Comparison of ENCODE assay signal across 8 cellular contexts in the genomic region with DNA sequence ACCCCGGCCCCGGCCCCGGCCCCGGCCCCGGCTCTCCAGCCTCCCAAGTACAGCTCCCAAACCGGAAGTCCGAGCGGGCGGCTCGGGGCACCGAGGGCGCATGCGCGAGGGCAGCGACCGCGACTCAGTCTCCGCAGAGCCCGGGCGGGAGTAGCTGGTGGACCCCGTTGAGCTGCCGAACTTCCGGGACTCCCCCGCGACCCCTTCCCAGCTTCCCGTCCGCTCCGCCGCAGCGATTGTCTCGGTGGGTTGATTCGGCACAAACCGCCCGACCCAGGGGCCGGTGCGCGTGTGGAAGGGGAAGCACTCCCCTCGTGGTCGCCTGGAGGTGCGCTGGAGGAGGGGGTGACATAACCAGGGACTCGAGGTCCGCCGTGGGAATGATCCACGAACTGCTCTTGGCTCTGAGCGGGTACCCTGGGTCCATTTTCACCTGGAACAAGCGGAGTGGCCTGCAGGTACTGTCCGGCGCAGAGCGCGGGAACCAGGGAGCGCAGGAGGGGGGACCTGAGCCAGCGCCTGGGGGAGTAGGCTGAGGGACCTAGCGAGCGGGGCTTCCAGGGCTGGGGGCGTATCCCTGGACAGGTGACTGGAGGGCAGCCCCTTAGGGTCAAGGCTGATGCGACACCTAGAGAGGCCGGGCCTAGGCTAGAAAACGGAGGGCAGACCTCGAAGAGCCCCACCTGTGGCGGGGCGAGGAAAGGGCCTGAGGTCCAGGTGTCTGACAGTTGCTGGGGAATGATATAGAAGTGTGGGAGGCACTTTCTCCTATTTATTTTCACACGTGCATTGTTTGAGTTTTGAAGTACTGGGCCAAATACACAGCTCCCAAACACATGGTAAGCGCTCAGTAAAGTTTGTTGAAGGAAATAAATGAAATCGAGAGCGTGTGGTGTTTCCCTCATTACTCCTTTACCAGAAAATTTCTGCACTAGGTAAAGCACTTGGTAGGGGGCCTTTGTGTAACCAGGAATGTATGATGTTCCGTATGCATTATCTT. TPM values are rescaled to one million over a fixed set of nuclear protein-coding genes. Genes with fewer than 3 reads are reported as not detected.
DNase-seq lines count a peak whose midpoint lies in the region; ATAC-seq, FAIRE-seq and TF ChIP-seq lines count a peak whose summit lies in the region.

A gene with protein sequence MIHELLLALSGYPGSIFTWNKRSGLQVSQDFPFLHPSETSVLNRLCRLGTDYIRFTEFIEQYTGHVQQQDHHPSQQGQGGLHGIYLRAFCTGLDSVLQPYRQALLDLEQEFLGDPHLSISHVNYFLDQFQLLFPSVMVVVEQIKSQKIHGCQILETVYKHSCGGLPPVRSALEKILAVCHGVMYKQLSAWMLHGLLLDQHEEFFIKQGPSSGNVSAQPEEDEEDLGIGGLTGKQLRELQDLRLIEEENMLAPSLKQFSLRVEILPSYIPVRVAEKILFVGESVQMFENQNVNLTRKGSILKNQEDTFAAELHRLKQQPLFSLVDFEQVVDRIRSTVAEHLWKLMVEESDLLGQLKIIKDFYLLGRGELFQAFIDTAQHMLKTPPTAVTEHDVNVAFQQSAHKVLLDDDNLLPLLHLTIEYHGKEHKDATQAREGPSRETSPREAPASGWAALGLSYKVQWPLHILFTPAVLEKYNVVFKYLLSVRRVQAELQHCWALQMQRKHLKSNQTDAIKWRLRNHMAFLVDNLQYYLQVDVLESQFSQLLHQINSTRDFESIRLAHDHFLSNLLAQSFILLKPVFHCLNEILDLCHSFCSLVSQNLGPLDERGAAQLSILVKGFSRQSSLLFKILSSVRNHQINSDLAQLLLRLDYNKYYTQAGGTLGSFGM (plus strand): TSS at position 127 of the 1,000 bp plus-strand sequence. CDS start 254 bp downstream, at position 381.
A gene (minus strand): TSS at position 69 of the 1,000 bp plus-strand sequence. CDS start 1,130 bp downstream, outside the sequence.

- ATAC-seq in HG02798 (IDR thresholded peaks at IDR 0.05; ENCODE audit: poor library complexity, unreplicated experiment) (peak; percentile 88), GM12878 (peak; percentile 91), GM18517 (IDR thresholded peaks at IDR 0.05; ENCODE audit: unreplicated experiment) (no peak)

- TF ChIP-seq POLR2A in GM12892 (IDR thresholded peaks at IDR 0.05; ENCODE audit: low read depth, low read length) (peak; percentile 80; the same call in 1 of the 2 replicates), GM12878 (IDR thresholded peaks at IDR 0.05; ENCODE audit: low read depth, low read length) (peak; percentile 92), sigmoid colon (IDR thresholded peaks at IDR 0.05) (no peak)

- WGBS in GM12878 (ENCODE audit: insufficient coverage, insufficient replicate concordance, low lambda C conversion rate, missing lambda C conversion rate) = under 1% methylated on average over 52 of the region's 66 CpGs
- WGBS in sigmoid colon, 2 donors = 1 to 2% methylated on average over 66 of the region's 66 CpGs

- H3K36me3 ChIP-seq in GM12878 (ENCODE audit: control insufficient read depth in 2 of 2, insufficient read depth in 2 of 2, low read length in 1 of 2) (0 out of 4 replicates have a peak, but pooled peaks cover 0 to 1% of the 10 kb centered on the region in 2 experiments), sigmoid colon (peaks cover 2 to 12% (median 8%) of the 10 kb centered on the region in 4 donors)

- SMC1A ChIA-PET in GM12878 (lab: Charles Lee; ENCODE audit: uncharacterized antibody, unreplicated experiment) = interaction anchor here (0.7 to 2.4 kb wide), 7 partner anchors 9 to 144 kb away, joined by 3 to 6 read pairs (median 3); no protein-coding TSS in a partner anchor

- TSS peak; percentile 69 for BruUV-seq in GM12878 (replicated peaks; lab: Mats Ljungman, UMichigan)

- H3K27ac ChIP-seq in GM12878 (ENCODE audit: control insufficient read depth, insufficient read depth) = peak within 1 kb of the TSS; percentile 76
- peak within 1 kb of the TSS; percentile 78 to 82 (median 80) for H3K27ac ChIP-seq in sigmoid colon

- POLR2A ChIA-PET in GM12878 (lab: Charles Lee) = interaction anchor here (0.6 to 1.7 kb wide), 6 partner anchors 11 to 990 kb away, joined by 3 to 6 read pairs (median 4); no protein-coding TSS in a partner anchor

- TF ChIP-seq CTCF in GM12878 (IDR thresholded peaks at IDR 0.05 in 2 of 3, conservative IDR thresholded peaks at IDR 0.05 in 1 of 3; ENCODE audit: control insufficient read depth in 2 of 3, extremely low read depth in 1 of 3, insufficient read depth in 1 of 3, low read depth in 3 of 3, low read length in 3 of 3) (peak; percentile 47 to 69 (median 49); a peak in 5 of 6 replicates), sigmoid colon (IDR thresholded peaks at IDR 0.05) (peak in 1 of 4 experiments; percentile 12)

- TF ChIP-seq RAD21 in GM12878 (IDR thresholded peaks at IDR 0.05; ENCODE audit: insufficient read depth, low read depth, low read length) = no peak

- CTCF ChIA-PET in GM12878 (lab: Yijun Ruan, JAX) = interaction anchor here (0.6 to 7.1 kb wide), 23 partner anchors 7 to 399 kb away, joined by 3 to 51 read pairs (median 4); a partner anchor contains a TSS

- TF ChIP-seq EP300 in GM12878 (IDR thresholded peaks at IDR 0.05; ENCODE audit: borderline replicate concordance in 1 of 2, control insufficient read depth in 1 of 2, low read depth in 2 of 2, low read length in 2 of 2) (no peak), sigmoid colon (IDR thresholded peaks at IDR 0.05) (no peak)

- H3K9me3 ChIP-seq in GM12878 (replicated peaks; ENCODE audit: control insufficient read depth, insufficient read depth, low read length) (no peaks in the 10 kb centered on the region; the same call in 2 of the 3 replicates), sigmoid colon (no peaks in the 10 kb centered on the region)

- H3K79me2 ChIP-seq in GM12878 (ENCODE audit: control insufficient read depth, insufficient read depth, low read length) = peaks cover 41% of the 10 kb centered on the region

- no peaks in the 10 kb centered on the region for H4K20me1 ChIP-seq in GM12878 (ENCODE audit: control insufficient read depth, insufficient read depth)

- in situ Hi-C loops in GM12878 (cut with MboI) = no loop called here

- intact Hi-C loops in GM12878 (cut with micrococcal nuclease; ENCODE audit: unreplicated experiment) (no loop called here), sigmoid colon (cut with DNase I) (no loop called here)

- no peaks in the 10 kb centered on the region for H3K27me3 ChIP-seq in GM12878 (replicated peaks in 1 of 2; ENCODE audit: control insufficient read depth in 2 of 2, insufficient read depth in 2 of 2, low read length in 1 of 2)
- H3K27me3 ChIP-seq in sigmoid colon = no peaks in the 10 kb centered on the region

- peak within 1 kb of the TSS; percentile 96 for H3K4me2 ChIP-seq in GM12878 (ENCODE audit: control insufficient read depth, insufficient read depth)

- H3K9ac ChIP-seq in GM12878 (ENCODE audit: control insufficient read depth, insufficient read depth, low read length) = peak within 1 kb of the TSS; percentile 75

- DNase-seq in GM12892 (ENCODE audit: insufficient read length) (peak; percentile 91), NCI-H1930 (lab: John Stamatoyannopoulos, UW) (peak; percentile 55 to 78), T1000 (lab: John Stamatoyannopoulos, UW) (peak; percentile 56), GM12878 (ENCODE audit: low read depth, low spot score) (peak; percentile 34), iPS DF 19.7 (ENCODE audit: low read depth, low spot score) (peak; percentile 54), sigmoid colon (peak; percentile 89)

- peak; percentile 94 for FAIRE-seq in GM12892 (lab: Jason Lieb, UNC)
- peak; percentile 78 for FAIRE-seq in GM12878 (lab: Jason Lieb, UNC)

- H3K4me1 ChIP-seq in GM12878 (ENCODE audit: control insufficient read depth, insufficient read depth, low read length) (peaks cover 8% of the 10 kb centered on the region), sigmoid colon (peaks cover 0 to 34% (median 27%) of the 10 kb centered on the region in 4 donors)

- RAD21 ChIA-PET in GM12878 (lab: Charles Lee; ENCODE audit: unreplicated experiment) = interaction anchor here (0.9 to 1.7 kb wide), 2 partner anchors 146 to 406 kb away, joined by 3 to 4 read pairs; a partner anchor contains a TSS

- H2AFZ ChIP-seq in GM12878 (ENCODE audit: control insufficient read depth, low read depth, low read length) = peak within 1 kb of the TSS; percentile 97

- H3K4me3 ChIP-seq in GM12878 (peak within 1 kb of the TSS; percentile 97), sigmoid colon (peak within 1 kb of the TSS; percentile 77 to 93 (median 82))

RNA-seq across cellular contexts. Expression of the first gene that starts in this region (rescaled TPM):
- 14.0 TPM for polyA plus RNA-seq in GM12892 (2012; ENCODE audit: missing spikeins)
- total RNA-seq in GM12878 (2013; cell fraction: nucleolus; rRNA removed) = 75.7 and 85.5 TPM in 2 replicates
- 22.9 and 28.9 TPM in 2 replicates for total RNA-seq in GM12878 (2014; rRNA removed)
- 15.0 and 17.8 TPM in 2 replicates for total RNA-seq in GM12878 (2014; rRNA removed; fragmentation: Illumina TruSeq; extraction: Trizol)
- total RNA-seq in GM12878 (2021) = 26.1 and 27.3 TPM in 2 replicates
- polyA plus RNA-seq in GM12878 (2011; ENCODE audit: low read depth) = 9.5 TPM
- 27.2 and 27.5 TPM in 2 replicates for polyA plus RNA-seq in GM12878 (2011; rRNA removed)
- polyA plus RNA-seq in GM12878 (2011; cell fraction: cytosol; rRNA removed) = 22.2 and 22.9 TPM in 2 replicates
- 27.2 and 33.6 TPM in 2 replicates for polyA plus RNA-seq in GM12878 (2011; cell fraction: nucleus; rRNA removed)
- 10.2 and 11.6 TPM in 2 replicates for polyA plus RNA-seq in GM12878 (2012)
- 22.3 and 24.7 TPM in 2 replicates for polyA plus RNA-seq in GM12878 (2014; fragmentation: Illumina TruSeq; extraction: Trizol)
- polyA plus RNA-seq in GM12878 (2014; fragmentation: Nextera tagmentation; extraction: Ambion mirVana) = 1 to 10 TPM; 6.3 to 8.0 TPM
- polyA plus RNA-seq in GM12878 (2014; rRNA removed) = 18.3 and 21.2 TPM in 2 replicates
- polyA plus RNA-seq in GM12878 (2016; fragmentation: Nextera tagmentation; extraction: Ambion mirVana) = 10 to 100 TPM; 34.7 to 39.1 TPM
- polyA minus RNA-seq in GM12878 (2011; rRNA and poly(A)+ RNA removed) = 37.2 and 38.1 TPM in 2 replicates
- polyA minus RNA-seq in GM12878 (2011; cell fraction: cytosol; rRNA and poly(A)+ RNA removed) = 17.0 and 21.8 TPM in 2 replicates
- 29.6 and 49.8 TPM in 2 replicates for polyA minus RNA-seq in GM12878 (2011; cell fraction: nucleus; rRNA and poly(A)+ RNA removed)
- 10 to 100 TPM; 10.2 to 14.6 (median 12.1) TPM for total RNA-seq in sigmoid colon
- polyA plus RNA-seq in sigmoid colon = 10 to 100 TPM in 1 of 3 donors, 1 to 10 TPM in 2; 1.8 to 11.2 (median 2.5) TPM

RNA-seq across cellular contexts. Expression of the second gene that starts in this region (rescaled TPM):
- 12.2 TPM for polyA plus RNA-seq in GM12892 (2012; ENCODE audit: missing spikeins)
- 39.9 and 41.7 TPM in 2 replicates for total RNA-seq in GM12878 (2013; cell fraction: nucleolus; rRNA removed)
- total RNA-seq in GM12878 (2014; rRNA removed) (22.4 and 24.8 TPM in 2 replicates), GM12878 (2014; rRNA removed; fragmentation: Illumina TruSeq; extraction: Trizol) (17.9 TPM in 2 replicates), GM12878 (2021) (26.0 and 26.9 TPM in 2 replicates), sigmoid colon (10 to 100 TPM; 14.6 to 19.7 (median 19.7) TPM)
- polyA plus RNA-seq in GM12878 (2011; ENCODE audit: low read depth) = 6.0 TPM
- polyA plus RNA-seq in GM12878 (2011; rRNA removed) (13.6 and 13.7 TPM in 2 replicates), GM12878 (2014; fragmentation: Illumina TruSeq; extraction: Trizol) (15.6 and 17.0 TPM in 2 replicates), GM12878 (2014; fragmentation: Nextera tagmentation; extraction: Ambion mirVana) (1 to 10 TPM; 1.7 to 2.3 TPM), GM12878 (2014; rRNA removed) (18.1 and 19.4 TPM in 2 replicates), GM12878 (2016; fragmentation: Nextera tagmentation; extraction: Ambion mirVana) (10 to 100 TPM; 10.1 to 12.3 TPM), sigmoid colon (10 to 100 TPM in 1 of 3 donors, 1 to 10 TPM in 2; 6.0 to 11.1 (median 6.9) TPM)
- polyA plus RNA-seq in GM12878 (2011; cell fraction: cytosol; rRNA removed) = 10.4 and 11.0 TPM in 2 replicates
- polyA plus RNA-seq in GM12878 (2011; cell fraction: nucleus; rRNA removed) = 14.7 and 21.3 TPM in 2 replicates
- 10.5 and 10.9 TPM in 2 replicates for polyA plus RNA-seq in GM12878 (2012)
- 14.8 and 18.2 TPM in 2 replicates for polyA minus RNA-seq in GM12878 (2011; rRNA and poly(A)+ RNA removed)
- 8.2 and 9.7 TPM in 2 replicates for polyA minus RNA-seq in GM12878 (2011; cell fraction: cytosol; rRNA and poly(A)+ RNA removed)
- polyA minus RNA-seq in GM12878 (2011; cell fraction: nucleus; rRNA and poly(A)+ RNA removed) = 13.3 and 18.7 TPM in 2 replicates

Comparison
In these comparisons a context has a peak if more than half of its experiments do, and no peak if none do; other contexts are left out.
1. DNase-seq: peak in every context shown above with its lines; median percentile 91 in GM12892; 89 in sigmoid colon; 66 in NCI-H1930; 56 in T1000; 54 in iPS DF 19.7; 34 in GM12878.
2. POLR2A ChIP-seq: peak in GM12892 (single experiment) and GM12878 (single experiment); none in sigmoid colon (0 of 2).